Comparison of ENCODE assay signal across 17 cellular contexts in the genomic region with DNA sequence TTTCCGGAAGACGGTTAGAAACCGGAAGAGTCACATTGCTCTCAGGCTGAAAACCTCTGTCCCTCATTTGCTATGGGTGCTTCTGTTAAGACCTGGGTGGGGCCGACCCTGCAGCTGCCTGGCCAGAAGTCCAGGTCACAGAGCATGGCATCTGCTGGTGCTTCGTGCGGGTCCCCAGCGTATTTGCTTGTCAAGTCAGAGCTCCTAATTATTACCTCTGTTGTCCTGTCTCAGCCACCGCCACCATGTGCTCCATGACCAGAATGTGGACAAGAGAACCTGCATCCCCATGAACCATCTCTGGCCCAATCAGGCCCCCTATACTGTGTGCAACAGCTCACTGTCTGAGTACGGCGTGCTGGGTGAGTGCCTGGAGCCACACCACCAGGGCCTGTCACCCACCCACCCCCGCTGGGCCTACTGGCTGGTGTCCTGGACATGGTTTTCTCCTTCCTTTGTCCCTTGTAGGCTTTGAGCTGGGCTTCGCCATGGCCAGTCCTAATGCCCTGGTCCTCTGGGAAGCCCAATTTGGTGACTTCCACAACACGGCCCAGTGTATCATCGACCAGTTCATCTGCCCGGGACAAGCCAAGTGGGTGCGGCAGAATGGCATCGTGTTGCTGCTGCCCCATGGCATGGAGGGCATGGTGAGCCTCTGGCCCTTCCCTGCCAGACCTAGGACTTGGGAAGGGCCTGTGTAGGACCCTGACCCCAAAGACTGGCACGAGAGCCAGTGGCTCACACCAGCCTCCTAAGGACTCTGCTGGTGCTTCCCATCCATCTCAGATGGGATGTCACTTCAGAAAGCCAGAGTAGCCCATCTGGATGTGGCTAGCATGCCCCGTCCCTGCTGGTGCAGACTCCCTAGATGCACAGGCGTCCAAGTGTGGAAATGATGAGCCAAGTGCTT. TPM values are rescaled to one million over a fixed set of nuclear protein-coding genes. Genes with fewer than 3 reads are reported as not detected.
DNase-seq lines count a peak whose midpoint lies in the region; ATAC-seq and TF ChIP-seq lines count a peak whose summit lies in the region.
"Had no signal": no experiment of that assay in that cellular context is flagged by ENCODE, and none has a peak within 500 bp of the region (broad histone marks: within the 10 kb centered on the region; RNA-seq: fewer than 3 reads in every experiment).

No MANE protein-coding gene starts in this region.

- H3K4me3 Mint-ChIP-seq in T-helper 17 cell (no peak overlapping the region), endothelial cell (ENCODE audit: unreplicated experiment) (peak overlapping the region; percentile 65)
- H3K4me3 Mint-ChIP-seq: B cell; CD4-positive, alpha-beta T cell; HFFc6 had no signal

- H3K4me3 ChIP-seq in gastrocnemius medialis = no peak overlapping the region
- H3K4me3 ChIP-seq: HAP-1 had no signal

- in situ Hi-C loops in gastrocnemius medialis (cut with MboI; ENCODE audit: low sequenced_read_pairs in 4 of 4) = no loop called here

- H3K9me3 ChIP-seq in T-helper 17 cell (ENCODE audit: control insufficient read depth, low read length, poor library complexity, severe bottlenecking) (no peaks in the 10 kb centered on the region), gastrocnemius medialis (no peaks in the 10 kb centered on the region)
- H3K9me3 ChIP-seq: HAP-1 had no signal

- intact Hi-C loops in gastrocnemius medialis (cut with DNase I; ENCODE audit: low total_unique reads) = no loop called here

- ATAC-seq in T-helper 17 cell (no peak), gastrocnemius medialis (no peak), GM19452 (IDR thresholded peaks at IDR 0.05; ENCODE audit: unreplicated experiment) (no peak)
- ATAC-seq in activated CD4-positive, CD25-positive, alpha-beta regulatory T cell treated with anti-CD3 and anti-CD28 coated beads, Interleukin-2, amount 50 U/mL, for 24 hours = no peak
- ATAC-seq: HepG2 had no signal

- H3K36me3 ChIP-seq in gastrocnemius medialis = peaks cover 8 to 81% of the 10 kb centered on the region in 2 donors

- H3K27me3 ChIP-seq in gastrocnemius medialis = no peaks in the 10 kb centered on the region

- H3K4me1 ChIP-seq in gastrocnemius medialis = peaks cover 0 to 10% of the 10 kb centered on the region in 2 donors
- H3K4me1 ChIP-seq: HAP-1 had no signal

- no peak for TF ChIP-seq CTCF in endothelial cell (IDR thresholded peaks at IDR 0.05; ENCODE audit: unreplicated experiment)
- TF ChIP-seq CTCF in gastrocnemius medialis (IDR thresholded peaks at IDR 0.05 in 4 of 5, conservative IDR thresholded peaks at IDR 0.05 in 1 of 5) = no peak

- H3K36me3 Mint-ChIP-seq in T-helper 17 cell (ENCODE audit: low read depth) (peaks cover 11% of the 10 kb centered on the region), endothelial cell (ENCODE audit: low read depth, unreplicated experiment) (peaks cover 51% of the 10 kb centered on the region)

- peaks cover 2% of the 10 kb centered on the region for H3K4me1 Mint-ChIP-seq in T-helper 17 cell
- H3K4me1 Mint-ChIP-seq in endothelial cell (ENCODE audit: unreplicated experiment) = no peaks in the 10 kb centered on the region
- H3K4me1 Mint-ChIP-seq: B cell had no signal

- no peaks in the 10 kb centered on the region for H3K9me3 Mint-ChIP-seq in endothelial cell (ENCODE audit: unreplicated experiment)
- H3K9me3 Mint-ChIP-seq: CD4-positive, alpha-beta T cell had no signal

- peak overlapping the region; percentile 74 for H3K27ac Mint-ChIP-seq in T-helper 17 cell
- no peak overlapping the region for H3K27ac Mint-ChIP-seq in endothelial cell (ENCODE audit: unreplicated experiment)
- H3K27ac Mint-ChIP-seq: B cell; CD4-positive, alpha-beta T cell; HFFc6 had no signal

- peak; percentile 22 for DNase-seq in D341Med (ENCODE audit: low spot score)
- no peak for DNase-seq in T-helper 17 cell
- no peak for DNase-seq in endothelial cell (ENCODE audit: low spot score)
- DNase-seq in gastrocnemius medialis = peak in 1 of 2 donors; percentile 15
- DNase-seq in NCI-H2029 (lab: John Stamatoyannopoulos, UW) = no peak
- DNase-seq in SHP77 treated with DMSO at 0.1 percent for 48 hours (lab: John Stamatoyannopoulos, UW) = no peak
- DNase-seq: C1 segment of cervical spinal cord; CD4-positive, alpha-beta T cell; DMS153; DMS79 treated with DMSO at 0.1 percent for 48 hours; EL; HFFc6 had no signal

- H3K27ac ChIP-seq in gastrocnemius medialis = peak overlapping the region; percentile 87 to 93 (median 90)

- H3K27me3 Mint-ChIP-seq in T-helper 17 cell = no peaks in the 10 kb centered on the region
- peaks cover 6% of the 10 kb centered on the region for H3K27me3 Mint-ChIP-seq in endothelial cell (ENCODE audit: unreplicated experiment)
- H3K27me3 Mint-ChIP-seq: B cell; CD4-positive, alpha-beta T cell had no signal

- TF ChIP-seq POLR2A in gastrocnemius medialis (IDR thresholded peaks at IDR 0.05) = no peak

RNA-seq across cellular contexts. Expression of gene ZMIZ2, which starts 51.3 kb away (rescaled TPM):
- total RNA-seq in T-helper 17 cell = 100 to 1,000 TPM; 117 to 171 TPM
- 70.9 TPM for total RNA-seq in endothelial cell (ENCODE audit: unreplicated experiment)
- total RNA-seq in gastrocnemius medialis = 10 to 100 TPM; 10.7 to 19.8 (median 14.0) TPM
